ENCODE assay signal across 8 cellular contexts in the genomic region with DNA sequence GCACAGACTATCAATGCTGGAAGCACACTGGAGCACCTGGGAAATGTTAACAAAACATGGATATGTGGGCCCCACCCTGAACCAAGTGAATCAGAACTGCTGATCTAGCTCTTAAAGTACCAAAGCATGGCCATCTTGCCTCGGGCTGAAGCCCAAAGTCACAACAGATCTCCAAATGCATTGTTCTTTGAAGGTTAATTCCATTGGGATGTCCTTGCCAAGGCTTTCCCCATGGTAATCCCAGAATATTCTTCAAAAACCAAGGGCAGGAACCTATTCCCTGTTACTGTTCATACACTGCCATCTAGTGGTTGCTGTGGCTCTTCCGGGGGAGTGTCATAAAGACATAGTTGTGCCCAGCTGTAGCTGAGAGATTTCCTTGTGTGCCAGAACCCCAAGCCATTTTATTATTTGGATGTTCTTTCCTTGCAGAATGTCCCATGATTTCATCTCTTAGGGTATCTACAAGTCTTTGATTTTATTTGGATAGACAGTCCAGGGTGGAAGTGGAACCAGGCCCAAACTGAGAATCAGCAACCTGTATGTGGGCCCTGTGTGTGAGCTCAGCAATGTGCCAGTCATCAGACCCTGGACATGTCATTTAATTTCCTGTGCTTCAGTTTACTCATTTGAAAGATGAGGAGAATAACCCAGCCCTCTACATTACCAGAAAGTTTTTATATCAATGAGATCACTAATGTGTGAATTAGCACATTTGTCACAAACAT.
DNase-seq lines count a peak whose midpoint lies in the region; ATAC-seq, FAIRE-seq and TF ChIP-seq lines count a peak whose summit lies in the region.

No MANE protein-coding gene starts in this region.

- peak; percentile 49 for FAIRE-seq in A204.1 (lab: Jason Lieb, UNC)

- peak; percentile 87 for ATAC-seq in HG02678 (IDR thresholded peaks at IDR 0.05; ENCODE audit: unreplicated experiment)

- no peaks in the 10 kb centered on the region for H3K36me3 Mint-ChIP-seq in nephron progenitor cell (ENCODE audit: low read depth)

- no peak overlapping the region for H3K4me3 Mint-ChIP-seq in nephron progenitor cell

- no peaks in the 10 kb centered on the region for H3K4me1 Mint-ChIP-seq in nephron progenitor cell

- TF ChIP-seq CTCF in GM12873 (IDR thresholded peaks at IDR 0.05; ENCODE audit: insufficient read depth, low read depth, low read length, missing control alignments) (peak; percentile 85), fibroblast of mammary gland (conservative IDR thresholded peaks at IDR 0.05; ENCODE audit: control insufficient read depth, insufficient read depth, low read depth, low read length) (peak; percentile 97), nephron progenitor cell (IDR thresholded peaks at IDR 0.05) (peak; percentile 86)

- DNase-seq in NCI-H1417 (lab: John Stamatoyannopoulos, UW) (peak; percentile 80 to 96 (median 81)), SKM-1 (lab: John Stamatoyannopoulos, UW; ENCODE audit: unreplicated experiment) (peak; percentile 26), fibroblast of mammary gland (ENCODE audit: low read depth) (peak; percentile 93), nephron progenitor cell (peak; percentile 49), activated gamma-delta T cell treated with Interleukin-2 at 50 U/mL for 16 hours (no peak)

- H3K4me3 ChIP-seq in fibroblast of mammary gland (ENCODE audit: control insufficient read depth, low read depth, low read length): no peak overlapping the region

- no peaks in the 10 kb centered on the region for H3K9me3 Mint-ChIP-seq in nephron progenitor cell

- no peak overlapping the region for H3K27ac Mint-ChIP-seq in nephron progenitor cell

- H3K27me3 Mint-ChIP-seq in nephron progenitor cell (ENCODE audit: low read depth, poor library complexity): peaks cover 14% of the 10 kb centered on the region
